ENCODE assay signal across 8 cellular contexts in genomic region chr16:71929048-71929447, GRCh38. TPM values are rescaled to one million over a fixed set of nuclear protein-coding genes. Genes with fewer than 3 reads are reported as not detected.
A peak's percentile ranks its signal among the peaks of the same experiment; 100 is the strongest.
DNase-seq lines count a peak whose midpoint lies in the region; ATAC-seq and TF ChIP-seq lines count a peak whose summit lies in the region.

No MANE protein-coding gene starts in this region.

- H3K4me2 ChIP-seq in smooth muscle cell = peak overlapping the region; percentile 78

- H2AFZ ChIP-seq in smooth muscle cell (ENCODE audit: low read depth) = no peak overlapping the region

- H3K4me1 ChIP-seq in right atrium auricular region = peaks cover 0 to 64% of the 10 kb centered on the region in 2 donors
- peaks cover 35% of the 10 kb centered on the region for H3K4me1 ChIP-seq in smooth muscle cell (ENCODE audit: low read depth)

- peaks cover 1% of the 10 kb centered on the region for H3K4me1 Mint-ChIP-seq in activated T-helper 1 cell treated with anti-CD3 and anti-CD28 coated beads, Interleukin-12 subunit alpha, Interleukin-12 subunit beta, Interleukin-2, Interleukin-4 antibody, amounts not matched to agents 30 ng/mL and 10 ng/mL and 1 ng/mL, durations not matched to agents 14 hours and 24 hours and 36 hours (ENCODE audit: low read depth)

- in situ Hi-C loops in astrocyte of the cerebellum (cut with HindIII; ENCODE audit: low sequenced_read_pairs) = no loop called here

- H3K36me3 ChIP-seq in right atrium auricular region (peaks cover 60% of the 10 kb centered on the region), smooth muscle cell (ENCODE audit: low read depth) (no peaks in the 10 kb centered on the region)

- peak overlapping the region; percentile 58 for H3K9ac ChIP-seq in smooth muscle cell (ENCODE audit: low read depth)

- no peak overlapping the region for H3K4me3 Mint-ChIP-seq in activated T-helper 1 cell treated with anti-CD3 and anti-CD28 coated beads, Interleukin-12 subunit alpha, Interleukin-12 subunit beta, Interleukin-2, Interleukin-4 antibody, amounts not matched to agents 30 ng/mL and 10 ng/mL and 1 ng/mL, durations not matched to agents 14 hours and 24 hours and 36 hours

- DNase-seq in GM04503 (ENCODE audit: low read depth) (peak; percentile 37), astrocyte of the cerebellum (ENCODE audit: low read depth) (peak; percentile 43), right atrium auricular region (ENCODE audit: low spot score) (no peak), smooth muscle cell (lab: John Stamatoyannopoulos, UW; ENCODE audit: unreplicated experiment) (peak; percentile 3), NCI-H69 (lab: John Stamatoyannopoulos, UW) (no peak)
- no peak for DNase-seq in stimulated activated CD8-positive, alpha-beta memory T cell treated with anti-CD3 and anti-CD28 coated beads, Interleukin-4, amount 100 ng/mL, for 48 hours
- DNase-seq in activated T-helper 1 cell treated with anti-CD3 and anti-CD28 coated beads, Interleukin-12 subunit alpha, Interleukin-12 subunit beta, Interleukin-2, Interleukin-4 antibody, amounts not matched to agents 30 ng/mL and 10 ng/mL and 1 ng/mL, durations not matched to agents 14 hours and 24 hours and 36 hours (ENCODE audit: low spot score) = no peak

- H3K27ac ChIP-seq in right atrium auricular region = peak overlapping the region; percentile 66 to 73
- peak overlapping the region; percentile 88 for H3K27ac ChIP-seq in smooth muscle cell (ENCODE audit: low read depth)

- H4K20me1 ChIP-seq in smooth muscle cell (ENCODE audit: low read depth) = peaks cover 98% of the 10 kb centered on the region

- no peak for ATAC-seq in GM19463 (IDR thresholded peaks at IDR 0.05; ENCODE audit: unreplicated experiment)

- no peaks in the 10 kb centered on the region for H3K27me3 Mint-ChIP-seq in activated T-helper 1 cell treated with anti-CD3 and anti-CD28 coated beads, Interleukin-12 subunit alpha, Interleukin-12 subunit beta, Interleukin-2, Interleukin-4 antibody, amounts not matched to agents 30 ng/mL and 10 ng/mL and 1 ng/mL, durations not matched to agents 14 hours and 24 hours and 36 hours (ENCODE audit: insufficient read depth)

- intact Hi-C loops in activated T-helper 1 cell treated with anti-CD3 and anti-CD28 coated beads, Interleukin-12 subunit alpha, Interleukin-12 subunit beta, Interleukin-2, Interleukin-4 antibody, amounts not matched to agents 30 ng/mL and 10 ng/mL and 1 ng/mL, durations not matched to agents 14 hours and 24 hours and 36 hours (cut with micrococcal nuclease) = no loop called here

- no peaks in the 10 kb centered on the region for H3K9me3 ChIP-seq in right atrium auricular region
- no peaks in the 10 kb centered on the region for H3K9me3 ChIP-seq in smooth muscle cell (replicated peaks; ENCODE audit: low read depth)

- H3K27ac Mint-ChIP-seq in activated T-helper 1 cell treated with anti-CD3 and anti-CD28 coated beads, Interleukin-12 subunit alpha, Interleukin-12 subunit beta, Interleukin-2, Interleukin-4 antibody, amounts not matched to agents 30 ng/mL and 10 ng/mL and 1 ng/mL, durations not matched to agents 14 hours and 24 hours and 36 hours = no peak overlapping the region

- H3K79me2 ChIP-seq in smooth muscle cell (ENCODE audit: low read depth) = peaks cover 33% of the 10 kb centered on the region

- H3K9me3 Mint-ChIP-seq in activated T-helper 1 cell treated with anti-CD3 and anti-CD28 coated beads, Interleukin-12 subunit alpha, Interleukin-12 subunit beta, Interleukin-2, Interleukin-4 antibody, amounts not matched to agents 30 ng/mL and 10 ng/mL and 1 ng/mL, durations not matched to agents 14 hours and 24 hours and 36 hours = no peaks in the 10 kb centered on the region

- no peaks in the 10 kb centered on the region for H3K27me3 ChIP-seq in right atrium auricular region
- H3K27me3 ChIP-seq in smooth muscle cell (ENCODE audit: low read depth) = no peaks in the 10 kb centered on the region

- H3K36me3 Mint-ChIP-seq in activated T-helper 1 cell treated with anti-CD3 and anti-CD28 coated beads, Interleukin-12 subunit alpha, Interleukin-12 subunit beta, Interleukin-2, Interleukin-4 antibody, amounts not matched to agents 30 ng/mL and 10 ng/mL and 1 ng/mL, durations not matched to agents 14 hours and 24 hours and 36 hours (ENCODE audit: low read depth) = peaks cover 35% of the 10 kb centered on the region

- 1% methylated on average over 3 of the region's 3 CpGs for WGBS in smooth muscle cell (ENCODE audit: low lambda C conversion rate)

- peaks cover 36% of the 10 kb centered on the region for H3F3A ChIP-seq in smooth muscle cell (ENCODE audit: low read depth)

- TF ChIP-seq CTCF in astrocyte of the cerebellum (IDR thresholded peaks at IDR 0.05; ENCODE audit: low read depth, low read length, missing control alignments) = no peak
- TF ChIP-seq CTCF in right atrium auricular region (IDR thresholded peaks at IDR 0.05) = no peak
- no peak for TF ChIP-seq CTCF in smooth muscle cell (IDR thresholded peaks at IDR 0.05; ENCODE audit: borderline replicate concordance, insufficient read depth, poor library complexity, severe bottlenecking)

- H3K4me3 ChIP-seq in astrocyte of the cerebellum (ENCODE audit: low read depth, low read length) (no peak overlapping the region), right atrium auricular region (no peak overlapping the region), smooth muscle cell (no peak overlapping the region)

RNA-seq across cellular contexts. Expression of gene IST1, which starts 33.7 kb away (rescaled TPM):
- 100 to 1,000 TPM; 140 to 150 TPM for total RNA-seq in right atrium auricular region
- total RNA-seq in smooth muscle cell = 220 and 247 TPM in 2 replicates
- 125 and 148 TPM in 2 replicates for polyA plus RNA-seq in smooth muscle cell
- 156 and 169 TPM in 2 replicates for total RNA-seq in activated T-helper 1 cell treated with anti-CD3 and anti-CD28 coated beads, Interleukin-12 subunit alpha, Interleukin-12 subunit beta, Interleukin-2, Interleukin-4 antibody, amounts not matched to agents 30 ng/mL and 10 ng/mL and 1 ng/mL, durations not matched to agents 14 hours and 24 hours and 36 hours

RNA-seq across cellular contexts. Expression of gene ZNF821, which starts 45.1 kb away (rescaled TPM):
- total RNA-seq in right atrium auricular region (1 to 10 TPM; 2.6 to 8.9 TPM), smooth muscle cell (12.0 and 25.4 TPM in 2 replicates)
- polyA plus RNA-seq in smooth muscle cell = 17.5 and 17.8 TPM in 2 replicates
- total RNA-seq in activated T-helper 1 cell treated with anti-CD3 and anti-CD28 coated beads, Interleukin-12 subunit alpha, Interleukin-12 subunit beta, Interleukin-2, Interleukin-4 antibody, amounts not matched to agents 30 ng/mL and 10 ng/mL and 1 ng/mL, durations not matched to agents 14 hours and 24 hours and 36 hours = 6.4 and 7.4 TPM in 2 replicates

Comparison
In these comparisons a context has a peak if more than half of its experiments do, and no peak if none do; other contexts are left out.
1. DNase-seq: peak in GM04503 (single experiment), astrocyte of the cerebellum (single experiment) and smooth muscle cell (single experiment); none in right atrium auricular region (single experiment), stimulated activated CD8-positive, alpha-beta memory T cell treated with anti-CD3 and anti-CD28 coated beads, Interleukin-4, amount 100 ng/mL, for 48 hours (single experiment), NCI-H69 (single experiment) and activated T-helper 1 cell treated with anti-CD3 and anti-CD28 coated beads, Interleukin-12 subunit alpha, Interleukin-12 subunit beta, Interleukin-2, Interleukin-4 antibody, amounts not matched to agents 30 ng/mL and 10 ng/mL and 1 ng/mL, durations not matched to agents 14 hours and 24 hours and 36 hours (single experiment).